Comparison of ENCODE assay signal across 34 cellular contexts in the genomic region with DNA sequence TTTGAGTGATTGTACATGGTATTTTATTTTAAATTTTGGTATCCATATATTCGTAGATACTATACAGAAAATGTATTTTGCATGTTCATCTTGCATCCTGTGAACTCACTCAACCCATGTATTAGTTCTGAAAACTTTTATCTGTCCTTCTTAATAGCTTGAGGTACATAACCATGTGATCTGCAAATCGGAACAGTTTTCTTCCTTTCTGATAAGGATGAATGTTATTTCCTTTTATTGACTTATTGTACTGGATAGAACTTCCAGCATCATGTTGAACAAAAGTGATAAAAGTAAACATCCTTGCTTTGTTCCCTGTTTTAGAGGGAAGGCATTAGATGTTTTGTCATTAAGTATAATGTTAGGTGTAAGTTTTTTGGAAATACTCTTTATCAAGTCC.
"Had no signal": no experiment of that assay in that cellular context is flagged by ENCODE, and none has a peak within 500 bp of the region (broad histone marks: within the 10 kb centered on the region; RNA-seq: fewer than 3 reads in every experiment).

No MANE protein-coding gene starts in this region.

- H3K27me3 ChIP-seq: MG63 had no signal

- H3K36me3 ChIP-seq: MG63 had no signal

- H3K9me3 ChIP-seq: MG63 had no signal

- H3K4me3 ChIP-seq: MG63 had no signal

- DNase-seq: Karpas-422, Kasumi-1, MG63, MM.1S, MV-4-11, NCI-H1048, NCI-H1092, NCI-H1092 treated with DMSO at 0.1 percent for 48 hours, NCI-H1105, NCI-H1105 treated with DMSO at 0.1 percent for 48 hours, NCI-H1417, NCI-H1417 treated with DMSO at 0.1 percent for 48 hours, NCI-H1436, NCI-H1436 treated with DMSO at 0.1 percent for 48 hours, NCI-H146, NCI-H1694, NCI-H1694 treated with DMSO at 0.1 percent for 48 hours, NCI-H187, NCI-H187 treated with DMSO at 0.1 percent for 48 hours, NCI-H1930, NCI-H2029, NCI-H2029 treated with DMSO at 0.1 percent for 48 hours, NCI-H2081, NCI-H2081 treated with DMSO at 0.1 percent for 48 hours, NCI-H2107, NCI-H2171, NCI-H2171 treated with DMSO at 0.1 percent for 48 hours, NCI-H2227 treated with DMSO at 0.1 percent for 48 hours, NCI-H226, NCI-H345, NCI-H446, NCI-H446 treated with DMSO at 0.1 percent for 48 hours, NCI-H510A, NCI-H510A treated with DMSO at 0.1 percent for 48 hours had no signal
